19 cellular contexts compared by ENCODE assay signal in genomic region chr1:184590163-184590750, GRCh38.
DNase-seq lines count a peak whose midpoint lies in the region; ATAC-seq and FAIRE-seq lines count a peak whose summit lies in the region.
"Had no signal": no experiment of that assay in that cellular context is flagged by ENCODE, and none has a peak within 500 bp of the region (broad histone marks: within the 10 kb centered on the region; RNA-seq: fewer than 3 reads in every experiment).

No MANE protein-coding gene starts in this region.

- peak; percentile 45 for FAIRE-seq in endometrium (lab: Jason Lieb, UNC)
- FAIRE-seq: astrocyte, H1 had no signal

- H3K9ac ChIP-seq in mucosa of rectum (ENCODE audit: low read depth in 1 of 2, low read length in 2 of 2), result peak overlapping the region in 1 of 2 donors; percentile 13
- H3K9ac ChIP-seq: BLaER1 had no signal

- peak overlapping the region; percentile 43 to 73 for H3K27ac ChIP-seq in mucosa of rectum (ENCODE audit: low read depth in 2 of 2, low read length in 2 of 2)
- H3K27ac ChIP-seq: BLaER1 had no signal

- peak; percentile 77 for DNase-seq in NCI-H510A treated with DMSO at 0.1 percent for 48 hours (lab: John Stamatoyannopoulos, UW)
- peak; percentile 77 for DNase-seq in ureter (ENCODE audit: low spot score)
- DNase-seq in GOT3 (lab: John Stamatoyannopoulos, UW), result no peak
- no peak for DNase-seq in head of caudate nucleus
- DNase-seq: activated CD4-positive, alpha-beta T cell treated with anti-CD3 and anti-CD28 coated beads, Interleukin-2, amount 50 U/mL, for 1 hour; activated naive CD4-positive, alpha-beta T cell treated with anti-CD3 and anti-CD28 coated beads for 36 hours; activated T-cell treated with anti-CD3 and anti-CD28 coated beads for 4 hours; cortex of kidney; glutamatergic neuron; KG1; midbrain; NCI-H1105 treated with DMSO at 0.1 percent for 48 hours; stimulated activated CD4-positive, alpha-beta T cell treated with anti-CD3 and anti-CD28 coated beads, Interleukin-4, amount 100 ng/mL, for 24 hours had no signal

- no peaks in the 10 kb centered on the region for H3K27me3 ChIP-seq in mucosa of rectum (ENCODE audit: control insufficient read depth in 2 of 2, insufficient read depth in 2 of 2, low read length in 2 of 2)
- H3K27me3 ChIP-seq: BLaER1 had no signal

- H3K9me3 ChIP-seq in mucosa of rectum (ENCODE audit: control insufficient read depth in 2 of 2, low read length in 2 of 2), result no peaks in the 10 kb centered on the region
- H3K9me3 ChIP-seq: BLaER1 had no signal

- ATAC-seq in HG02970 (IDR thresholded peaks at IDR 0.05; ENCODE audit: low FRiP score, unreplicated experiment), result no peak

- H3K4me3 ChIP-seq in mucosa of rectum (ENCODE audit: low read length in 2 of 2), result peak overlapping the region in 1 of 2 donors; percentile 22
- H3K4me3 ChIP-seq: BLaER1 had no signal

- H3K36me3 ChIP-seq in mucosa of rectum (ENCODE audit: control insufficient read depth in 2 of 2, insufficient read depth in 2 of 2, low read length in 2 of 2), result no peaks in the 10 kb centered on the region
- H3K36me3 ChIP-seq: BLaER1 had no signal

- intact Hi-C loops in head of caudate nucleus (cut with DNase I), result no loop called here

- peaks cover 6 to 11% of the 10 kb centered on the region in 2 donors for H3K4me1 ChIP-seq in mucosa of rectum (ENCODE audit: control insufficient read depth in 2 of 2, insufficient read depth in 2 of 2, low read length in 2 of 2)
- H3K4me1 ChIP-seq: BLaER1 had no signal

Comparison
In these comparisons a context has a peak if more than half of its experiments do, and no peak if none do; other contexts are left out.
1. DNase-seq: peak in NCI-H510A treated with DMSO at 0.1 percent for 48 hours (single experiment) and ureter (single experiment); none in GOT3 (single experiment) and head of caudate nucleus (0 of 42).